7 cellular contexts compared by ENCODE assay signal in genomic region chr21:29297483-29298347, GRCh38. TPM values are rescaled to one million over a fixed set of nuclear protein-coding genes. Genes with fewer than 3 reads are reported as not detected.
A peak's percentile ranks its signal among the peaks of the same experiment; 100 is the strongest.
DNase-seq lines count a peak whose midpoint lies in the region; ATAC-seq lines count a peak whose summit lies in the region.

No MANE protein-coding gene starts in this region.

- DNase-seq in HT-29 (ENCODE audit: low spot score) (peak; percentile 10), 8988T (no peak)
- DNase-seq in activated CD8-positive, alpha-beta T cell treated with anti-CD3 and anti-CD28 coated beads, Interleukin-2, amount 10 ng/mL, durations not matched to agents 7 days and 5 days, result no peak
- no peak for DNase-seq in stimulated activated effector memory CD8-positive, alpha-beta T cell treated with anti-CD3 and anti-CD28 coated beads, Interleukin-12 subunit alpha, Interleukin-12 subunit beta, amount 100 ng/mL, for 72 hours (ENCODE audit: low spot score in 2 of 2)
- no peak for DNase-seq in stimulated activated CD4-positive, alpha-beta T cell treated with anti-CD3 and anti-CD28 coated beads, Interleukin-12 subunit alpha, Interleukin-12 subunit beta, amount 100 ng/mL, for 4 hours

- POLR2A ChIA-PET in activated CD8-positive, alpha-beta T cell treated with anti-CD3 and anti-CD28 coated beads, Interleukin-2, amount 10 ng/mL, durations not matched to agents 7 days and 5 days (lab: Charles Lee), result no interaction called here

- H3K9ac ChIP-seq in iPS-15b (ENCODE audit: low read depth, low read length), result no peak overlapping the region

- peak overlapping the region; percentile 59 for H3K4me3 Mint-ChIP-seq in activated CD8-positive, alpha-beta T cell treated with anti-CD3 and anti-CD28 coated beads, Interleukin-2, amount 10 ng/mL, durations not matched to agents 7 days and 5 days
- peak overlapping the region; percentile 79 for H3K4me3 Mint-ChIP-seq in stimulated activated effector memory CD8-positive, alpha-beta T cell treated with anti-CD3 and anti-CD28 coated beads, Interleukin-12 subunit alpha, Interleukin-12 subunit beta, amount 100 ng/mL, for 72 hours

- peak overlapping the region; percentile 67 for H3K27ac Mint-ChIP-seq in activated CD8-positive, alpha-beta T cell treated with anti-CD3 and anti-CD28 coated beads, Interleukin-2, amount 10 ng/mL, durations not matched to agents 7 days and 5 days
- peak overlapping the region; percentile 94 for H3K27ac Mint-ChIP-seq in stimulated activated effector memory CD8-positive, alpha-beta T cell treated with anti-CD3 and anti-CD28 coated beads, Interleukin-12 subunit alpha, Interleukin-12 subunit beta, amount 100 ng/mL, for 72 hours

- no peak for ATAC-seq in activated CD8-positive, alpha-beta T cell treated with anti-CD3 and anti-CD28 coated beads, Interleukin-2, amount 10 ng/mL, durations not matched to agents 7 days and 5 days
- ATAC-seq in stimulated activated effector memory CD8-positive, alpha-beta T cell treated with anti-CD3 and anti-CD28 coated beads, Interleukin-12 subunit alpha, Interleukin-12 subunit beta, amount 100 ng/mL, for 72 hours, result no peak
- ATAC-seq in GM19455 (IDR thresholded peaks at IDR 0.05; ENCODE audit: unreplicated experiment), result no peak

- CTCF ChIA-PET in activated CD8-positive, alpha-beta T cell treated with anti-CD3 and anti-CD28 coated beads, Interleukin-2, amount 10 ng/mL, durations not matched to agents 7 days and 5 days (lab: Charles Lee), result interaction anchor here (0.7 to 1.4 kb wide), 4 partner anchors 11 to 220 kb away, joined by 3 to 6 read pairs (median 4); no protein-coding TSS in a partner anchor

- H3K36me3 Mint-ChIP-seq in activated CD8-positive, alpha-beta T cell treated with anti-CD3 and anti-CD28 coated beads, Interleukin-2, amount 10 ng/mL, durations not matched to agents 7 days and 5 days (ENCODE audit: low read depth), result peaks cover 8% of the 10 kb centered on the region
- H3K36me3 Mint-ChIP-seq in stimulated activated effector memory CD8-positive, alpha-beta T cell treated with anti-CD3 and anti-CD28 coated beads, Interleukin-12 subunit alpha, Interleukin-12 subunit beta, amount 100 ng/mL, for 72 hours, result peaks cover 28% of the 10 kb centered on the region

- peaks cover 47% of the 10 kb centered on the region for H3K4me1 Mint-ChIP-seq in activated CD8-positive, alpha-beta T cell treated with anti-CD3 and anti-CD28 coated beads, Interleukin-2, amount 10 ng/mL, durations not matched to agents 7 days and 5 days (ENCODE audit: low read depth)
- peaks cover 53% of the 10 kb centered on the region for H3K4me1 Mint-ChIP-seq in stimulated activated effector memory CD8-positive, alpha-beta T cell treated with anti-CD3 and anti-CD28 coated beads, Interleukin-12 subunit alpha, Interleukin-12 subunit beta, amount 100 ng/mL, for 72 hours

- no peaks in the 10 kb centered on the region for H3K9me3 ChIP-seq in iPS-15b (ENCODE audit: control insufficient read depth, insufficient read depth, low read length)

- H3K4me3 ChIP-seq in iPS-15b (ENCODE audit: low read depth, low read length), result peak overlapping the region; percentile 67

- H3K36me3 ChIP-seq in iPS-15b (ENCODE audit: control insufficient read depth, insufficient read depth, low read length), result no peaks in the 10 kb centered on the region

- H3K9me3 Mint-ChIP-seq in activated CD8-positive, alpha-beta T cell treated with anti-CD3 and anti-CD28 coated beads, Interleukin-2, amount 10 ng/mL, durations not matched to agents 7 days and 5 days (ENCODE audit: insufficient read depth), result no peaks in the 10 kb centered on the region
- no peaks in the 10 kb centered on the region for H3K9me3 Mint-ChIP-seq in stimulated activated effector memory CD8-positive, alpha-beta T cell treated with anti-CD3 and anti-CD28 coated beads, Interleukin-12 subunit alpha, Interleukin-12 subunit beta, amount 100 ng/mL, for 72 hours

- H3K4me1 ChIP-seq in iPS-15b (ENCODE audit: control insufficient read depth, insufficient read depth, low read length), result peaks cover 16% of the 10 kb centered on the region

- no peaks in the 10 kb centered on the region for H3K27me3 Mint-ChIP-seq in activated CD8-positive, alpha-beta T cell treated with anti-CD3 and anti-CD28 coated beads, Interleukin-2, amount 10 ng/mL, durations not matched to agents 7 days and 5 days (ENCODE audit: low read depth)

- H3K27me3 ChIP-seq in iPS-15b (ENCODE audit: control insufficient read depth, insufficient read depth, low read length), result peaks cover 11% of the 10 kb centered on the region

RNA-seq across cellular contexts. Expression of gene BACH1, which starts 1.0 kb away (rescaled TPM):
- total RNA-seq in HT-29 (2014; rRNA removed; shearing (Covaris generic)), result 13.2 and 17.8 TPM in 2 replicates
- total RNA-seq in activated CD8-positive, alpha-beta T cell treated with anti-CD3 and anti-CD28 coated beads, Interleukin-2, amount 10 ng/mL, durations not matched to agents 7 days and 5 days, result 10 to 100 TPM; 23.5 to 23.7 TPM
